Comparison of ENCODE assay signal across 17 cellular contexts in the genomic region with DNA sequence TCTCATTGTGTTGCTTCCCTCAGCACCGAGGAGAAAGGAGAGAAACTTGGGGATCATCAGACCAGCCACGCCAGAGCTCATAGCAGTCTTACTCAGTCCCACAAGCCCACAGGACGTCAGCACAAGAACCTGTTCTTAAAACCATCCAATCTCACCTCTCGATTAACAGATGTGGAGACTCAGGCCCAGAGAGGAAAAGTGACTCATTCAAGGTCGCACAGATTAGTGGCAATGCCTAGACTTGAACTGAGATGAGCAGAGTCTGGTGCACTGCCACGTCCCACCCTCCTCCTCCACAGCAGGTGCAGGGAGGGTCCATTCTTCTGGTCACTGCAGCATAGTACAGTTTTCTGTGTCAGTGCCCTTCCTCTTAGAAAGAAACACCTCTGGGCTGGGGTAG.
A peak's percentile ranks its signal among the peaks of the same experiment; 100 is the strongest.
DNase-seq lines count a peak whose midpoint lies in the region; ATAC-seq lines count a peak whose summit lies in the region.
"Had no signal": no experiment of that assay in that cellular context is flagged by ENCODE, and none has a peak within 500 bp of the region (broad histone marks: within the 10 kb centered on the region; RNA-seq: fewer than 3 reads in every experiment).

No MANE protein-coding gene starts in this region.

- H3K4me3 Mint-ChIP-seq in central memory CD8-positive, alpha-beta T cell, result peak overlapping the region; percentile 29
- H3K4me3 Mint-ChIP-seq: activated naive CD8-positive, alpha-beta T cell; nephron progenitor cell had no signal

- H3K9me3 Mint-ChIP-seq in central memory CD8-positive, alpha-beta T cell, result no peaks in the 10 kb centered on the region
- H3K9me3 Mint-ChIP-seq: IgD-negative memory B cell had no signal

- H3K4me1 Mint-ChIP-seq in central memory CD8-positive, alpha-beta T cell, result peaks cover 42% of the 10 kb centered on the region

- H3K27me3 Mint-ChIP-seq in central memory CD8-positive, alpha-beta T cell, result no peaks in the 10 kb centered on the region
- H3K27me3 Mint-ChIP-seq: activated naive CD8-positive, alpha-beta T cell had no signal

- intact Hi-C loops in sciatic nerve (cut with DNase I), result no loop called here

- peak; percentile 30 for DNase-seq in stimulated activated CD4-positive, alpha-beta T cell treated with anti-CD3 and anti-CD28 coated beads, Interleukin-15, amount 100 ng/mL, for 24 hours
- no peak for DNase-seq in stimulated activated CD4-positive, alpha-beta T cell treated with anti-CD3 and anti-CD28 coated beads, Interleukin-4, amount 100 ng/mL, for 1 hour
- DNase-seq in OCI-M1 (lab: John Stamatoyannopoulos, UW), result peak; percentile 31
- no peak for DNase-seq in central memory CD8-positive, alpha-beta T cell (ENCODE audit: low spot score in 2 of 2)
- DNase-seq in AML-193 (lab: John Stamatoyannopoulos, UW), result no peak
- no peak for DNase-seq in sciatic nerve (ENCODE audit: low spot score)
- no peak for DNase-seq in DMS79 (lab: John Stamatoyannopoulos, UW)
- DNase-seq: BE2C, mesenchymal stem cell, NCI-H1930, NCI-H510A, nephron progenitor cell, PC-9, T1000, testis had no signal

- H3K36me3 Mint-ChIP-seq in central memory CD8-positive, alpha-beta T cell (ENCODE audit: insufficient read depth), result peaks cover 2% of the 10 kb centered on the region
- H3K36me3 Mint-ChIP-seq: activated naive CD8-positive, alpha-beta T cell had no signal

- peak overlapping the region; percentile 29 for H3K27ac Mint-ChIP-seq in central memory CD8-positive, alpha-beta T cell (ENCODE audit: low read depth)
- H3K27ac Mint-ChIP-seq: activated naive CD8-positive, alpha-beta T cell; nephron progenitor cell had no signal

- no peak for ATAC-seq in central memory CD8-positive, alpha-beta T cell (replicated peaks; ENCODE audit: extremely low read depth, poor library complexity, severe bottlenecking)
- ATAC-seq in sciatic nerve, result no peak

Comparison
In these comparisons a context has a peak if more than half of its experiments do, and no peak if none do; other contexts are left out.
1. DNase-seq: peak in stimulated activated CD4-positive, alpha-beta T cell treated with anti-CD3 and anti-CD28 coated beads, Interleukin-15, amount 100 ng/mL, for 24 hours (single experiment) and OCI-M1 (single experiment); none in stimulated activated CD4-positive, alpha-beta T cell treated with anti-CD3 and anti-CD28 coated beads, Interleukin-4, amount 100 ng/mL, for 1 hour (single experiment), central memory CD8-positive, alpha-beta T cell (0 of 2), AML-193 (0 of 2), sciatic nerve (single experiment) and DMS79 (single experiment).